13 cellular contexts compared by ENCODE assay signal in the genomic region with DNA sequence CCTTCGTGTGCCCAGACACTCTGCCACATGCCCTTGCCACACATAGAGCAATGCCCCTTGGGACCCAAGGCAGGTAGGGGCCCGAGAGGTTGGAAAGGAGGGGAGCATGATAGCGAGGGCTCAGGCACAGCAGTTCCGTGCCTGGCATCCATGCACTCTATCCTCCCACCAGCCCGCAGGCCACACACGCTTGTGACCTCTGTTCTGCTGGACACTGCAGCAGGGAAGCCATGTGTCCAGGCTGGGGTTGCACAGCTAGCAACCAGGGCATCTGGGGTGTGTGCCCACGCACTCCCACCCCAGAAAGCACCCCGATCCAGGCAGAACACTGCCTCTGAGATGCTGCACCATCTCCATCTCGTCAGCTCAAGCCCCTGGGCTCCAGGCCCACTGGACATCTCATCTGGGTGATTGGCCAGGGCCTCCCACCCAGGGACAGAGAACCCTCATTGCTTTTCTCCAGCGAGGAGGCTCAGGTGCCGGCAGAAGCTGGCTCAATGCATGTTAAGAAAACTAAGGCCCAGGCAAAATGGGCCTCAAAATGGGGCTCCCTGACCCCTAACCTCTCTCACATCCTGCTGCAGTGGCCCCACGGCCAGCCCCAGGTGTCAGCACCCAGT.
A peak's percentile ranks its signal among the peaks of the same experiment; 100 is the strongest.
DNase-seq lines count a peak whose midpoint lies in the region; ATAC-seq and TF ChIP-seq lines count a peak whose summit lies in the region.
"Had no signal": no experiment of that assay in that cellular context is flagged by ENCODE, and none has a peak within 500 bp of the region (broad histone marks: within the 10 kb centered on the region; RNA-seq: fewer than 3 reads in every experiment).

No MANE protein-coding gene starts in this region.

- no peaks in the 10 kb centered on the region for H3K79me1 ChIP-seq in H9 (ENCODE audit: insufficient read depth, low read depth, low read length, poor library complexity, severe bottlenecking)

- H3K4ac ChIP-seq in H9 (ENCODE audit: low read depth, low read length), result no peak overlapping the region

- no peaks in the 10 kb centered on the region for H3K36me3 ChIP-seq in vagina
- H3K36me3 ChIP-seq: BE2C had no signal

- H4K5ac ChIP-seq in H9 (ENCODE audit: insufficient read length, low read depth, low read length), result no peak overlapping the region

- intact Hi-C loops in cardiac septum (cut with DNase I), result no loop called here
- intact Hi-C loops in Right ventricle myocardium inferior (cut with DNase I), result no loop called here
- intact Hi-C loops in vagina (cut with DNase I), result no loop called here

- H3K4me3 Mint-ChIP-seq in H9, result no peak overlapping the region

- no peak overlapping the region for H3K9ac ChIP-seq in H9 (ENCODE audit: extremely low read depth, insufficient read length, low read length)
- H3K9ac ChIP-seq: GM23248 had no signal

- no peak overlapping the region; the same call in 1 of the 2 replicates for H3K14ac ChIP-seq in H9 (ENCODE audit: insufficient read depth, low read length)

- TF ChIP-seq CTCF in H9 (conservative IDR thresholded peaks at IDR 0.05) (no peak), vagina (IDR thresholded peaks at IDR 0.05) (no peak)

- H3K4me3 ChIP-seq in vagina, result no peak overlapping the region
- H3K4me3 ChIP-seq: GM23248 had no signal

- H3T11ph ChIP-seq in H9 (ENCODE audit: low read length), result no peak overlapping the region

- H4K8ac ChIP-seq in H9 (replicated peaks; ENCODE audit: insufficient read length, low read depth, low read length), result no peak overlapping the region

- H4K20me1 ChIP-seq in H9 (ENCODE audit: control insufficient read depth, insufficient read depth, insufficient read length), result no peaks in the 10 kb centered on the region

- no CpG with 5 or more reads among the region's 12 CpGs for WGBS in H9 (ENCODE audit: extremely low coverage, insufficient read length, low lambda C conversion rate)

- no peak overlapping the region for H2BK15ac ChIP-seq in H9 (ENCODE audit: low read depth, low read length)

- H3K4me1 ChIP-seq in H9 (ENCODE audit: insufficient read depth, low read length) (no peaks in the 10 kb centered on the region), vagina (no peaks in the 10 kb centered on the region)
- H3K4me1 ChIP-seq: BE2C had no signal

- no peak overlapping the region for H3K4me2 ChIP-seq in H9 (ENCODE audit: insufficient read depth, insufficient read length, low read length)

- no peak overlapping the region for H2AK5ac ChIP-seq in H9 (ENCODE audit: insufficient read length, low read length)

- H2AFZ ChIP-seq in H9 (ENCODE audit: low read length), result no peak overlapping the region
- H2AFZ ChIP-seq: GM23248 had no signal

- H3K27me3 ChIP-seq in H9 (ENCODE audit: insufficient read depth, low read length) (no peaks in the 10 kb centered on the region), vagina (no peaks in the 10 kb centered on the region)

- H3K9me3 ChIP-seq in H9 (ENCODE audit: control insufficient read depth, low read depth, low read length) (no peaks in the 10 kb centered on the region), vagina (no peaks in the 10 kb centered on the region)
- H3K9me3 ChIP-seq: BE2C had no signal

- ATAC-seq in Right ventricle myocardium inferior (no peak), GM19455 (IDR thresholded peaks at IDR 0.05; ENCODE audit: unreplicated experiment) (no peak), GM18907 (IDR thresholded peaks at IDR 0.05; ENCODE audit: unreplicated experiment) (no peak)

- no peak overlapping the region for H2BK20ac ChIP-seq in H9 (ENCODE audit: low read depth, low read length, poor library complexity, severe bottlenecking)

- H3K4me1 Mint-ChIP-seq in H9, result peaks cover 7 to 24% of the 10 kb centered on the region in 2 experiments

- no peak overlapping the region for H3K23ac ChIP-seq in H9 (ENCODE audit: insufficient read length, low read depth, low read length)

- no peak overlapping the region for H4K91ac ChIP-seq in H9 (ENCODE audit: insufficient read length, low read depth, low read length)

- no peaks in the 10 kb centered on the region for H3K79me2 ChIP-seq in H9 (ENCODE audit: insufficient read depth, low read length)

- H2BK5ac ChIP-seq in H9 (ENCODE audit: insufficient read length, low read length), result no peak overlapping the region

- peaks cover 24% of the 10 kb centered on the region for H3K27me3 Mint-ChIP-seq in H9 (ENCODE audit: low read depth)

- H3K36me3 Mint-ChIP-seq in H9 (ENCODE audit: insufficient read depth in 1 of 3, low read depth in 3 of 3), result no peaks in the 10 kb centered on the region; a peak in 1 of 7 replicates
- H3K36me3 Mint-ChIP-seq: CD4-positive, alpha-beta memory T cell had no signal

- H3K18ac ChIP-seq in H9 (ENCODE audit: insufficient read length, low read depth, low read length), result no peak overlapping the region

- no peak for TF ChIP-seq POLR2A in vagina (IDR thresholded peaks at IDR 0.05)

- H2BK12ac ChIP-seq in H9 (ENCODE audit: insufficient read length, low read depth, low read length), result no peak overlapping the region

- H3K56ac ChIP-seq in H9 (ENCODE audit: insufficient read length, low read depth, low read length), result no peak overlapping the region

- H3K23me2 ChIP-seq in H9 (ENCODE audit: insufficient read length, low read depth, low read length, poor library complexity, severe bottlenecking), result no peaks in the 10 kb centered on the region

- H3K27ac Mint-ChIP-seq in H9, result no peak overlapping the region
- H3K27ac Mint-ChIP-seq: CD4-positive, alpha-beta memory T cell had no signal

- no peaks in the 10 kb centered on the region for H3K9me3 Mint-ChIP-seq in H9
- H3K9me3 Mint-ChIP-seq: CD4-positive, alpha-beta memory T cell had no signal

- no peak overlapping the region for H3K27ac ChIP-seq in H9 (ENCODE audit: insufficient read length, low read depth, low read length)
- H3K27ac ChIP-seq in vagina, result no peak overlapping the region
- H3K27ac ChIP-seq: C4-2B, GM23248 had no signal

- H2BK120ac ChIP-seq in H9 (ENCODE audit: low read depth, low read length, poor library complexity, severe bottlenecking), result no peak overlapping the region

- peak; percentile 61 for DNase-seq in cardiac septum (ENCODE audit: low spot score)
- DNase-seq in Right ventricle myocardium inferior (ENCODE audit: missing footprints), result no peak
- peak; percentile 13 for DNase-seq in H9
- peak; percentile 84 for DNase-seq in mesenteric fat pad (ENCODE audit: low spot score)
- DNase-seq in vagina (ENCODE audit: extremely low spot score in 2 of 2), result peak; percentile 67 to 79
- DNase-seq: BE2C; CD4-positive, alpha-beta memory T cell; DMS79; EL; GM23248 had no signal
